Comparison of ENCODE assay signal across 9 cellular contexts in genomic region chr15:82679626-82680199, GRCh38. TPM values are rescaled to one million over a fixed set of nuclear protein-coding genes. Genes with fewer than 3 reads are reported as not detected.
DNase-seq lines count a peak whose midpoint lies in the region; ATAC-seq and TF ChIP-seq lines count a peak whose summit lies in the region.
"Had no signal": no experiment of that assay in that cellular context is flagged by ENCODE, and none has a peak within 500 bp of the region (broad histone marks: within the 10 kb centered on the region; RNA-seq: fewer than 3 reads in every experiment).

No MANE protein-coding gene starts in this region.

- intact Hi-C loops in PC-3 (cut with micrococcal nuclease) (no loop called here), ascending aorta (cut with DNase I) (no loop called here)

- no peaks in the 10 kb centered on the region for H3K36me3 Mint-ChIP-seq in endodermal cell (ENCODE audit: low read depth)

- H3K4me1 ChIP-seq in PC-3 (ENCODE audit: insufficient read depth, low read length), result no peaks in the 10 kb centered on the region
- H3K4me1 ChIP-seq in endodermal cell (ENCODE audit: control insufficient read depth, insufficient read depth, low read length), result peaks cover 2% of the 10 kb centered on the region
- peaks cover 22% of the 10 kb centered on the region for H3K4me1 ChIP-seq in parathyroid adenoma
- no peaks in the 10 kb centered on the region for H3K4me1 ChIP-seq in ascending aorta

- H3K36me3 ChIP-seq in PC-3 (ENCODE audit: low read depth, low read length) (no peaks in the 10 kb centered on the region), endodermal cell (ENCODE audit: control insufficient read depth, insufficient read depth, low read length) (no peaks in the 10 kb centered on the region), parathyroid adenoma (ENCODE audit: control insufficient read depth, insufficient read depth, low read length) (no peaks in the 10 kb centered on the region), ascending aorta (no peaks in the 10 kb centered on the region)

- H3K9ac ChIP-seq in PC-3 (ENCODE audit: low read length) (no peak overlapping the region), endodermal cell (ENCODE audit: extremely low read depth, low read length, poor library complexity, severe bottlenecking) (no peak overlapping the region), parathyroid adenoma (no peak overlapping the region)

- peaks cover 9% of the 10 kb centered on the region for H3K4me1 Mint-ChIP-seq in endodermal cell

- H3K79me2 ChIP-seq in PC-3 (ENCODE audit: low read length), result no peaks in the 10 kb centered on the region
- no peaks in the 10 kb centered on the region for H3K79me2 ChIP-seq in parathyroid adenoma

- H4K20me1 ChIP-seq in PC-3 (ENCODE audit: low read length), result no peaks in the 10 kb centered on the region

- H3K9me2 ChIP-seq in PC-3 (replicated peaks; ENCODE audit: low read length), result no peaks in the 10 kb centered on the region

- POLR2A ChIA-PET in PC-3 (lab: Charles Lee; ENCODE audit: unreplicated experiment), result no interaction called here

- H3K27me3 Mint-ChIP-seq in endodermal cell (ENCODE audit: insufficient read depth), result peaks cover 14% of the 10 kb centered on the region

- peak overlapping the region; percentile 90 for H2AFZ ChIP-seq in PC-3 (ENCODE audit: low read length)
- peak overlapping the region; percentile 62 for H2AFZ ChIP-seq in parathyroid adenoma

- no TSS peak for BruUV-seq in PC-3 (replicated peaks; lab: Mats Ljungman, UMichigan)

- H3K4me2 ChIP-seq in PC-3 (ENCODE audit: low read length), result peak overlapping the region; percentile 82
- H3K4me2 ChIP-seq in parathyroid adenoma (ENCODE audit: low read length), result peak overlapping the region; percentile 42

- peaks cover 8% of the 10 kb centered on the region; the same call in 1 of the 2 replicates for H3K27me3 ChIP-seq in PC-3 (ENCODE audit: low read length)
- peaks cover 33% of the 10 kb centered on the region for H3K27me3 ChIP-seq in endodermal cell (ENCODE audit: control insufficient read depth, insufficient read depth, low read length, poor library complexity, severe bottlenecking)
- no peaks in the 10 kb centered on the region for H3K27me3 ChIP-seq in parathyroid adenoma (ENCODE audit: control insufficient read depth, insufficient read depth, low read length)
- H3K27me3 ChIP-seq in ascending aorta, result no peaks in the 10 kb centered on the region

- no peaks in the 10 kb centered on the region for H3K9me3 Mint-ChIP-seq in endodermal cell

- H3K4me3 ChIP-seq in PC-3 (ENCODE audit: low read length) (peak overlapping the region; percentile 76), endodermal cell (ENCODE audit: low read length) (peak overlapping the region; percentile 81), parathyroid adenoma (ENCODE audit: low read depth, low read length) (peak overlapping the region; percentile 40), ascending aorta (no peak overlapping the region)

- CTCF ChIA-PET in PC-3 (lab: Charles Lee), result interaction anchor here (0.7 kb wide), 1 partner anchor 237 kb away, joined by 3 read pairs; no protein-coding TSS in a partner anchor

- H3K9me3 ChIP-seq in PC-3 (ENCODE audit: low read length) (no peaks in the 10 kb centered on the region), endodermal cell (ENCODE audit: control insufficient read depth, low read length) (no peaks in the 10 kb centered on the region), parathyroid adenoma (ENCODE audit: control insufficient read depth, low read length) (no peaks in the 10 kb centered on the region), ascending aorta (no peaks in the 10 kb centered on the region)

- TF ChIP-seq CTCF in PC-3 (conservative IDR thresholded peaks at IDR 0.05; ENCODE audit: low read depth, low read length) (no peak), endodermal cell (conservative IDR thresholded peaks at IDR 0.05) (no peak), parathyroid adenoma (IDR thresholded peaks at IDR 0.05) (no peak), ascending aorta (IDR thresholded peaks at IDR 0.05) (no peak)

- no peak for ATAC-seq in PC-3
- no peak for ATAC-seq in GM18520 (IDR thresholded peaks at IDR 0.05; ENCODE audit: unreplicated experiment)

- peak overlapping the region; percentile 39 for H3K27ac Mint-ChIP-seq in endodermal cell

- 36 to 45% methylated on average over 6 to 19 of the region's 19 CpGs for whole genome bisulfite sequencing in endodermal cell (ENCODE audit: insufficient coverage in 1 of 2, insufficient read length in 1 of 2), 2 experiments

- DNase-seq in COLO668 (lab: John Stamatoyannopoulos, UW; ENCODE audit: unreplicated experiment) (peak; percentile 67), PC-3 (no peak), endodermal cell (no peak), ascending aorta (ENCODE audit: low spot score in 2 of 2) (no peak), NCI-H526 (lab: John Stamatoyannopoulos, UW) (no peak)
- no peak for DNase-seq in NK-92 treated with Interleukin-12 subunit alpha and Interleukin-12 subunit beta, amount 100 ng/mL, for 24 hours (lab: John Stamatoyannopoulos, UW)
- DNase-seq: DMS79 treated with DMSO at 0.1 percent for 48 hours had no signal

- H3K27ac ChIP-seq in PC-3 (ENCODE audit: low read length) (no peak overlapping the region), endodermal cell (ENCODE audit: low read depth, low read length) (no peak overlapping the region), parathyroid adenoma (peak overlapping the region; percentile 99), ascending aorta (no peak overlapping the region)

- no peaks in the 10 kb centered on the region for H3F3A ChIP-seq in PC-3 (ENCODE audit: low read length, unreplicated experiment)

- peak overlapping the region; percentile 87 for H3K4me3 Mint-ChIP-seq in endodermal cell

RNA-seq across cellular contexts. Expression of gene AP3B2, which starts 30.0 kb away (rescaled TPM):
- 0.47 TPM in 1 of 2 replicates, not detected in the other for total RNA-seq in PC-3 (2014; rRNA removed)
- total RNA-seq in endodermal cell, result 10 to 100 TPM; 22.4 to 24.4 TPM
- 11.0 TPM for polyA plus RNA-seq in endodermal cell (2013, experiment 1 of 2)
- 9.0 TPM for polyA plus RNA-seq in endodermal cell (2013, experiment 2 of 2)
- not detected for total RNA-seq in ascending aorta

RNA-seq across cellular contexts. Expression of gene CPEB1, which starts 32.5 kb away (rescaled TPM):
- total RNA-seq in PC-3 (2014; rRNA removed), result 2.2 and 3.3 TPM in 2 replicates
- 1 to 10 TPM; 1.0 to 1.4 TPM for total RNA-seq in endodermal cell
- polyA plus RNA-seq in endodermal cell (2013, experiment 1 of 2), result 2.8 TPM
- polyA plus RNA-seq in endodermal cell (2013, experiment 2 of 2), result 3.2 TPM
- total RNA-seq in ascending aorta, result 2.4 TPM

Comparison
In these comparisons a context has a peak if more than half of its experiments do, and no peak if none do; other contexts are left out.
1. H3K4me3 ChIP-seq: peak in PC-3 (single experiment), endodermal cell (single experiment) and parathyroid adenoma (single experiment); none in ascending aorta (0 of 2).
2. RNA of gene AP3B2, which starts 30.0 kb away (total RNA-seq): 22.4 to 24.4 TPM in endodermal cell; 0.47 TPM in PC-3 and not detected in ascending aorta (single experiment); every median in the first group is over 10 times any median in the second.